Comparison of ENCODE assay signal across 17 cellular contexts in genomic region chr10:17236468-17236886, GRCh38. TPM values are rescaled to one million over a fixed set of nuclear protein-coding genes. Genes with fewer than 3 reads are reported as not detected.
DNase-seq lines count a peak whose midpoint lies in the region; ATAC-seq and TF ChIP-seq lines count a peak whose summit lies in the region.
"Had no signal": no experiment of that assay in that cellular context is flagged by ENCODE, and none has a peak within 500 bp of the region (broad histone marks: within the 10 kb centered on the region; RNA-seq: fewer than 3 reads in every experiment).

No MANE protein-coding gene starts in this region.

- peak overlapping the region in 1 of 3 donors; percentile 62 for H3K27ac Mint-ChIP-seq in CD4-positive, CD25-positive, alpha-beta regulatory T cell
- H3K27ac Mint-ChIP-seq in HFFc6 = peak overlapping the region; percentile 100
- peak overlapping the region; percentile 94 to 100 for H3K27ac Mint-ChIP-seq in effector memory CD8-positive, alpha-beta T cell
- no peak overlapping the region for H3K27ac Mint-ChIP-seq in neural crest cell (ENCODE audit: unreplicated experiment)

- DNase-seq in CD4-positive, CD25-positive, alpha-beta regulatory T cell = no peak
- no peak for DNase-seq in HFFc6
- DNase-seq in effector memory CD8-positive, alpha-beta T cell = no peak
- no peak for DNase-seq in neural crest cell (ENCODE audit: low read depth, low spot score)
- DNase-seq in AG08396 (ENCODE audit: low spot score) = no peak
- no peak for DNase-seq in DMS153 (lab: John Stamatoyannopoulos, UW)
- DNase-seq in NCI-H1436 (lab: John Stamatoyannopoulos, UW) = no peak
- no peak for DNase-seq in SW480 (ENCODE audit: low spot score)
- DNase-seq: DMS53; effector CD8-positive, alpha-beta T cell; foreskin keratinocyte; Kasumi-1; nephron progenitor cell; NK-92 treated with Interleukin-12 subunit alpha and Interleukin-12 subunit beta, amount 100 ng/mL, for 24 hours; stimulated activated CD4-positive, alpha-beta T cell treated with anti-CD3 and anti-CD28 coated beads, Interleukin-1b, Interleukin-23, amount 100 ng/mL, for 48 hours had no signal

- no peaks in the 10 kb centered on the region for H3K9me3 ChIP-seq in CD4-positive, CD25-positive, alpha-beta regulatory T cell (ENCODE audit: control insufficient read depth in 2 of 2, low read length in 2 of 2)
- H3K9me3 ChIP-seq: breast epithelium had no signal

- H3K4me1 Mint-ChIP-seq in CD4-positive, CD25-positive, alpha-beta regulatory T cell = peaks cover 20 to 52% (median 36%) of the 10 kb centered on the region in 4 donors
- peaks cover 72% of the 10 kb centered on the region for H3K4me1 Mint-ChIP-seq in HFFc6 (ENCODE audit: low read depth)
- H3K4me1 Mint-ChIP-seq in effector memory CD8-positive, alpha-beta T cell (ENCODE audit: low read depth in 2 of 2) = peaks cover 15 to 33% of the 10 kb centered on the region in 2 donors
- H3K4me1 Mint-ChIP-seq in neural crest cell = peaks cover 56% of the 10 kb centered on the region

- H3K4me3 ChIP-seq in CD4-positive, CD25-positive, alpha-beta regulatory T cell (ENCODE audit: low read depth, low read length) = no peak overlapping the region
- H3K4me3 ChIP-seq: breast epithelium had no signal

- H3K4me1 ChIP-seq in CD4-positive, CD25-positive, alpha-beta regulatory T cell (ENCODE audit: control insufficient read depth, insufficient read depth, low read length, poor library complexity, severe bottlenecking) = peaks cover 37% of the 10 kb centered on the region

- H3K27me3 ChIP-seq in CD4-positive, CD25-positive, alpha-beta regulatory T cell (ENCODE audit: control insufficient read depth, insufficient read depth, low read length) = no peaks in the 10 kb centered on the region
- H3K27me3 ChIP-seq: breast epithelium, foreskin keratinocyte had no signal

- H3K27me3 Mint-ChIP-seq in CD4-positive, CD25-positive, alpha-beta regulatory T cell = no peaks in the 10 kb centered on the region
- H3K27me3 Mint-ChIP-seq in HFFc6 (ENCODE audit: insufficient read depth) = peaks cover 90% of the 10 kb centered on the region
- no peaks in the 10 kb centered on the region for H3K27me3 Mint-ChIP-seq in effector memory CD8-positive, alpha-beta T cell
- peaks cover 2% of the 10 kb centered on the region for H3K27me3 Mint-ChIP-seq in neural crest cell (ENCODE audit: low read depth)

- peak overlapping the region; percentile 49 for H3K27ac ChIP-seq in CD4-positive, CD25-positive, alpha-beta regulatory T cell (ENCODE audit: insufficient read depth, low read length, poor library complexity, severe bottlenecking)
- H3K27ac ChIP-seq: breast epithelium, foreskin keratinocyte had no signal

- peaks cover 39% of the 10 kb centered on the region for H3K36me3 Mint-ChIP-seq in CD4-positive, CD25-positive, alpha-beta regulatory T cell
- H3K36me3 Mint-ChIP-seq in HFFc6 (ENCODE audit: low read depth) = peaks cover 55% of the 10 kb centered on the region
- peaks cover 92% of the 10 kb centered on the region for H3K36me3 Mint-ChIP-seq in effector memory CD8-positive, alpha-beta T cell (ENCODE audit: insufficient read depth)
- peaks cover 38% of the 10 kb centered on the region for H3K36me3 Mint-ChIP-seq in neural crest cell (ENCODE audit: low read depth)

- TF ChIP-seq CTCF in HFFc6 (IDR thresholded peaks at IDR 0.05) (no peak), neural crest cell (conservative IDR thresholded peaks at IDR 0.05) (no peak)

- peaks cover 66% of the 10 kb centered on the region for H3K36me3 ChIP-seq in CD4-positive, CD25-positive, alpha-beta regulatory T cell (ENCODE audit: control insufficient read depth, insufficient read depth, low read length)
- H3K36me3 ChIP-seq: breast epithelium had no signal

- no peaks in the 10 kb centered on the region for H3K9me3 Mint-ChIP-seq in CD4-positive, CD25-positive, alpha-beta regulatory T cell
- H3K9me3 Mint-ChIP-seq in HFFc6 = peaks cover 55% of the 10 kb centered on the region
- no peaks in the 10 kb centered on the region for H3K9me3 Mint-ChIP-seq in effector memory CD8-positive, alpha-beta T cell
- H3K9me3 Mint-ChIP-seq in neural crest cell = no peaks in the 10 kb centered on the region

- H3K4me3 Mint-ChIP-seq in CD4-positive, CD25-positive, alpha-beta regulatory T cell = peak overlapping the region in 1 of 4 donors; percentile 75
- H3K4me3 Mint-ChIP-seq in HFFc6 (peak overlapping the region; percentile 100), neural crest cell (peak overlapping the region; percentile 79)
- H3K4me3 Mint-ChIP-seq in effector memory CD8-positive, alpha-beta T cell = no peak overlapping the region
- H3K4me3 Mint-ChIP-seq: nephron progenitor cell had no signal

- no peak for ATAC-seq in CD4-positive, CD25-positive, alpha-beta regulatory T cell (ENCODE audit: low read depth in 2 of 2)
- ATAC-seq in effector memory CD8-positive, alpha-beta T cell (replicated peaks) = no peak
- ATAC-seq: foreskin keratinocyte, HCT116 had no signal

RNA-seq across cellular contexts. Expression of gene VIM, which starts 8.4 kb away (rescaled TPM):
- 1,005 TPM for total RNA-seq in CD4-positive, CD25-positive, alpha-beta regulatory T cell
- 100 to 1,000 TPM; 430 to 556 (median 487) TPM for polyA plus RNA-seq in CD4-positive, CD25-positive, alpha-beta regulatory T cell
- over 10,000 TPM in 4 of 6 experiments, 1,000 to 10,000 TPM in 2; 9,623 to 12,540 (median 10,688) TPM for total RNA-seq in HFFc6 (2021; fragmentation: NEBNext Ultra II Directional; extraction: Animal tissue kit (Norgen Biotek cat#: 25700))
- 1,786 and 1,791 TPM in 2 replicates for total RNA-seq in neural crest cell

RNA-seq across cellular contexts. Expression of gene TRDMT1, which starts 35.0 kb away (rescaled TPM):
- 12.2 TPM for total RNA-seq in CD4-positive, CD25-positive, alpha-beta regulatory T cell
- polyA plus RNA-seq in CD4-positive, CD25-positive, alpha-beta regulatory T cell = 1 to 10 TPM; 5.8 to 8.6 (median 7.2) TPM
- 10 to 100 TPM in 2 of 6 experiments, 1 to 10 TPM in 4; 6.8 to 13.0 (median 8.6) TPM for total RNA-seq in HFFc6 (2021; fragmentation: NEBNext Ultra II Directional; extraction: Animal tissue kit (Norgen Biotek cat#: 25700))
- total RNA-seq in neural crest cell = 17.3 and 20.6 TPM in 2 replicates

Comparison
In these comparisons a context has a peak if more than half of its experiments do, and no peak if none do; other contexts are left out.
1. H3K4me3 Mint-ChIP-seq: peak in HFFc6 (single experiment) and neural crest cell (single experiment); none in effector memory CD8-positive, alpha-beta T cell (0 of 2).